ENCODE assay signal across 1 cellular context in genomic region chr14:60980811-60981625, GRCh38.
TF ChIP-seq lines count a peak whose summit lies in the region.

TSS of gene SLC38A6 (plus strand) at chr14:60981245. CDS start at chr14:60981278, 33 bp downstream.
TSS of gene TRMT5 (minus strand) at chr14:60981079. CDS start at chr14:60980973, 106 bp downstream.

TF ChIP-seq in A549, 52 proteins besides CTCF, POLR2A, EP300 and RAD21 (continued from another document):
- TF ChIP-seq HMGXB4 (CRISPR knock-in tag; IDR thresholded peaks at IDR 0.05; ENCODE audit: borderline replicate concordance) (no peak), RARB (CRISPR knock-in tag; IDR thresholded peaks at IDR 0.05) (no peak), SREBF2 (IDR thresholded peaks at IDR 0.05) (no peak), E2F6 (IDR thresholded peaks at IDR 0.05; ENCODE audit: borderline replicate concordance, low read depth) (peak; percentile 79), RNF2 (IDR thresholded peaks at IDR 0.05; ENCODE audit: borderline replicate concordance, low read depth) (no peak), NR3C1 (IDR thresholded peaks at IDR 0.05) (no peak), HEYL (CRISPR knock-in tag; IDR thresholded peaks at IDR 0.05) (no peak), SMC3 (IDR thresholded peaks at IDR 0.05) (no peak; the same call in 2 of the 3 replicates), CBX8 (IDR thresholded peaks at IDR 0.05) (no peak), REST (IDR thresholded peaks at IDR 0.05) (no peak), RFX5 (IDR thresholded peaks at IDR 0.05) (no peak), MYC (IDR thresholded peaks at IDR 0.05; ENCODE audit: borderline replicate concordance, low read length) (peak; percentile 96), BCL3 (IDR thresholded peaks at IDR 0.05) (peak; percentile 74; the same call in 2 of the 3 replicates), JUN (IDR thresholded peaks at IDR 0.05) (peak; percentile 77 to 83; a peak in 4 of 5 replicates), TFCP2L1 (CRISPR knock-in tag; IDR thresholded peaks at IDR 0.05) (no peak), ZSCAN20 (CRISPR knock-in tag; IDR thresholded peaks at IDR 0.05) (no peak), ZFP36 (IDR thresholded peaks at IDR 0.05; ENCODE audit: borderline replicate concordance, partially characterized antibody) (no peak), PHF8 (IDR thresholded peaks at IDR 0.05; ENCODE audit: borderline replicate concordance, low read depth) (peak; percentile 68; the same call in 1 of the 2 replicates), BHLHE40 (IDR thresholded peaks at IDR 0.05; ENCODE audit: low read depth, low read length) (no peak), USF2 (IDR thresholded peaks at IDR 0.05) (no peak), EHMT2 (IDR thresholded peaks at IDR 0.05; ENCODE audit: low read depth) (no peak), ZNF302 (CRISPR knock-in tag; IDR thresholded peaks at IDR 0.05) (no peak)
